Comparison of ENCODE assay signal across 8 cellular contexts in genomic region chr9:120712539-120713031, GRCh38. TPM values are rescaled to one million over a fixed set of nuclear protein-coding genes. Genes with fewer than 3 reads are reported as not detected.
DNase-seq lines count a peak whose midpoint lies in the region; TF ChIP-seq lines count a peak whose summit lies in the region.

No MANE protein-coding gene starts in this region.

- H3K27me3 ChIP-seq in BLaER1 (no peaks in the 10 kb centered on the region), neural cell (ENCODE audit: insufficient read depth, low read depth, low read length) (no peaks in the 10 kb centered on the region)

- TF ChIP-seq CTCF in coronary artery (IDR thresholded peaks at IDR 0.05) = no peak
- no peak for TF ChIP-seq CTCF in neural cell (IDR thresholded peaks at IDR 0.05; ENCODE audit: poor library complexity, severe bottlenecking)

- TF ChIP-seq EP300 in neural cell (conservative IDR thresholded peaks at IDR 0.05; ENCODE audit: poor library complexity, severe bottlenecking) = no peak

- H3K27ac ChIP-seq in BLaER1 (no peak overlapping the region), coronary artery (peak overlapping the region; percentile 86 to 90), neural cell (ENCODE audit: low read length) (no peak overlapping the region)

- peak overlapping the region; percentile 91 for H3K9ac ChIP-seq in BLaER1
- peak overlapping the region; percentile 95 for H3K9ac ChIP-seq in neural cell (ENCODE audit: low read length)

- H3K9me2 ChIP-seq in neural cell (ENCODE audit: insufficient read depth, low read length) = no peaks in the 10 kb centered on the region

- TF ChIP-seq RAD21 in neural cell (conservative IDR thresholded peaks at IDR 0.05) = no peak

- H3K36me3 ChIP-seq in BLaER1 = peaks cover 4% of the 10 kb centered on the region; the same call in 1 of the 2 replicates
- no peaks in the 10 kb centered on the region for H3K36me3 ChIP-seq in neural cell (ENCODE audit: insufficient read depth, low read length)

- H3K4me3 ChIP-seq in BLaER1 = peak overlapping the region; percentile 92
- peak overlapping the region; percentile 83 for H3K4me3 ChIP-seq in coronary artery
- peak overlapping the region; percentile 92 for H3K4me3 ChIP-seq in neural cell (ENCODE audit: low read length)

- H3F3A ChIP-seq in neural cell (ENCODE audit: insufficient read depth, low read length, poor library complexity, severe bottlenecking) = no peaks in the 10 kb centered on the region

- peaks cover 19% of the 10 kb centered on the region; the same call in 1 of the 2 replicates for H4K20me1 ChIP-seq in BLaER1
- peaks cover 20% of the 10 kb centered on the region for H4K20me1 ChIP-seq in neural cell (ENCODE audit: insufficient read depth)

- H3K79me2 ChIP-seq in neural cell (replicated peaks; ENCODE audit: insufficient read depth, low read length) = peaks cover 62% of the 10 kb centered on the region

- peak; percentile 59 for DNase-seq in LoVo (ENCODE audit: low spot score)
- DNase-seq in coronary artery (ENCODE audit: low spot score) = no peak
- no peak for DNase-seq in NCI-H2171 (lab: John Stamatoyannopoulos, UW)
- no peak for DNase-seq in NCI-H1436 treated with DMSO at 0.1 percent for 48 hours (lab: John Stamatoyannopoulos, UW)
- no peak for DNase-seq in NCI-H2171 treated with DMSO at 0.1 percent for 48 hours (lab: John Stamatoyannopoulos, UW)
- DNase-seq in stimulated activated CD8-positive, alpha-beta memory T cell treated with anti-CD3 and anti-CD28 coated beads, Interleukin-4, amount 100 ng/mL, for 48 hours = no peak

- H3K9me3 ChIP-seq in BLaER1 = no peaks in the 10 kb centered on the region
- H3K9me3 ChIP-seq in neural cell (ENCODE audit: low read length) = no peaks in the 10 kb centered on the region

- H3K4me1 ChIP-seq in BLaER1 = peaks cover 58% of the 10 kb centered on the region

- H2AFZ ChIP-seq in neural cell (ENCODE audit: low read depth, low read length) = no peak overlapping the region

- peak overlapping the region; percentile 93 for H3K4me2 ChIP-seq in BLaER1
- H3K4me2 ChIP-seq in neural cell (ENCODE audit: low read length) = peak overlapping the region; percentile 92

TF ChIP-seq in neural cell, 6 proteins besides CTCF, POLR2A, EP300 and RAD21:
- TF ChIP-seq EZH2 (IDR thresholded peaks at IDR 0.05; ENCODE audit: borderline replicate concordance, insufficient read depth, low read length, poor library complexity, severe bottlenecking) (no peak), SMC3 (conservative IDR thresholded peaks at IDR 0.05; ENCODE audit: poor library complexity) (no peak), MXI1 (conservative IDR thresholded peaks at IDR 0.05; ENCODE audit: poor library complexity, severe bottlenecking) (no peak), TAF1 (IDR thresholded peaks at IDR 0.05; ENCODE audit: low read depth) (no peak), REST (IDR thresholded peaks at IDR 0.05; ENCODE audit: borderline replicate concordance) (no peak)

RNA-seq across cellular contexts. Expression of gene MEGF9, which starts 1.7 kb away (rescaled TPM):
- 32.8 and 35.0 TPM in 2 replicates for polyA plus RNA-seq in neural cell
- 68.7 and 82.4 TPM in 2 replicates for polyA minus RNA-seq in neural cell

Comparison
In these comparisons a context has a peak if more than half of its experiments do, and no peak if none do; other contexts are left out.
1. H3K27ac ChIP-seq: peak in coronary artery (2 of 2); none in BLaER1 (single experiment) and neural cell (single experiment).
2. Peak in every context shown above with its lines, with median percentiles within 50 percentile points of each other: H3K4me3 ChIP-seq.